8 cellular contexts compared by ENCODE assay signal in the genomic region with DNA sequence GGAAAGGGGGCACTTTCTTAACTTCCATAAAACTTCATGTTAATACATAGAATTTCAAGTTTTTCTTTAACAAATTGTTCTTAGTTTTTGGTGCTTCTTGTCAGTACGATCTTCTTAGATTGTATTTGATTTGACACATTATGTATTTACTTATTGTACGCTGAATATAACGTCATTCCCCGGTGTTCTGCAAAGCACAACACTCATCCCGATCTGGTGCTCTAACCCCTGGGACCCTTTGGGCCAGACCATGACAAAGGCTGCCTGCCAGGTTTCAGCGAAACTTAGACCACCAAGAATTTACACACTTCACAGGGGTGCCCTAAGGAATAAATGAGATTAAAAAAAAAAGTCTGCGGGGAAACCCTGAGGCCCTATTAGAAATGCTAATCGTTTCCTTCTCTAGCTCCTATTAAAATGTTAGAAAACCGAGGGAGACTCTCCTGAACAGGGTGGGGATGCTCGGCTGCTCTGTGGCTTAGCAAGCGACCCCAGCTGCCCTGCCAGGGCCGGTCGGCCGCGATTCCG. TPM values are rescaled to one million over a fixed set of nuclear protein-coding genes. Genes with fewer than 3 reads are reported as not detected.
A peak's percentile ranks its signal among the peaks of the same experiment; 100 is the strongest.
DNase-seq lines count a peak whose midpoint lies in the region; TF ChIP-seq lines count a peak whose summit lies in the region.

No MANE protein-coding gene starts in this region.

- peak overlapping the region; percentile 91 for H2AFZ ChIP-seq in MM.1S (ENCODE audit: low read length)

- 0 out of 2 replicates have a peak, but pooled peaks cover 6% of the 10 kb centered on the region for H3F3A ChIP-seq in MM.1S (ENCODE audit: insufficient read depth, low read length)

- H3K27me3 ChIP-seq in MM.1S (replicated peaks; ENCODE audit: insufficient read depth, low read length): no peaks in the 10 kb centered on the region
- H3K27me3 ChIP-seq in dorsolateral prefrontal cortex: no peaks in the 10 kb centered on the region

- H3K27me3 Mint-ChIP-seq in nephron (ENCODE audit: low read depth): no peaks in the 10 kb centered on the region

- peak overlapping the region; percentile 46 to 67 (median 61) for H3K27ac Mint-ChIP-seq in nephron

- H3K27ac ChIP-seq in C4-2B: peak overlapping the region; percentile 100
- H3K27ac ChIP-seq in MM.1S (ENCODE audit: low read length): peak overlapping the region; percentile 54; the same call in 1 of the 2 replicates
- peak overlapping the region; percentile 66 to 100 (median 98) for H3K27ac ChIP-seq in dorsolateral prefrontal cortex

- TF ChIP-seq CTCF in C4-2B (conservative IDR thresholded peaks at IDR 0.05): no peak
- no peak for TF ChIP-seq CTCF in MM.1S (IDR thresholded peaks at IDR 0.05; ENCODE audit: low read length)
- TF ChIP-seq CTCF in dorsolateral prefrontal cortex (IDR thresholded peaks at IDR 0.05 in 54 of 56, conservative IDR thresholded peaks at IDR 0.05 in 2 of 56; ENCODE audit: low read depth in 1 of 56, partially characterized antibody in 56 of 56): no peak
- TF ChIP-seq CTCF in nephron (IDR thresholded peaks at IDR 0.05; ENCODE audit: unreplicated experiment in 3 of 3): no peak

- DNase-seq in MM.1S: no peak
- no peak for DNase-seq in dorsolateral prefrontal cortex
- no peak for DNase-seq in kidney tubule cell (ENCODE audit: low spot score)
- DNase-seq in GOT3 (lab: John Stamatoyannopoulos, UW): no peak
- no peak for DNase-seq in SKM-1 treated with dmso at 0.1 percent for 144 hours (lab: John Stamatoyannopoulos, UW; ENCODE audit: unreplicated experiment)
- no peak for DNase-seq in cerebellar nuclear complex (lab: John Stamatoyannopoulos, UW)

- H3K4me1 Mint-ChIP-seq in nephron: peaks cover 38% of the 10 kb centered on the region

- peak overlapping the region; percentile 82 for H3K4me2 ChIP-seq in MM.1S (ENCODE audit: low read depth, low read length)

- peaks cover 35% of the 10 kb centered on the region for H3K79me2 ChIP-seq in MM.1S (ENCODE audit: low read length)

- no peaks in the 10 kb centered on the region for H3K36me3 ChIP-seq in MM.1S (replicated peaks; ENCODE audit: insufficient read depth, low read length)

- H3K4me3 ChIP-seq in MM.1S (ENCODE audit: low read length) (peak overlapping the region; percentile 89), dorsolateral prefrontal cortex (peak overlapping the region; percentile 64 to 96 (median 89))

- peaks cover 9% of the 10 kb centered on the region for H3K4me1 ChIP-seq in MM.1S (ENCODE audit: low read length)

- H3K9me3 Mint-ChIP-seq in nephron: no peaks in the 10 kb centered on the region

- no peaks in the 10 kb centered on the region for H3K9me3 ChIP-seq in MM.1S (replicated peaks; ENCODE audit: insufficient read depth, low read length)

- peak overlapping the region; percentile 93 for H3K9ac ChIP-seq in MM.1S (ENCODE audit: low read length)

- H3K4me3 Mint-ChIP-seq in nephron: peak overlapping the region; percentile 79 to 85 (median 80)

- intact Hi-C loops in dorsolateral prefrontal cortex (cut with DNase I): loop anchor here (5.0 to 10.0 kb wide), 5 partner anchors 50 to 570 kb away; a partner anchor contains a TSS

- H3K36me3 Mint-ChIP-seq in nephron (ENCODE audit: low read depth): no peaks in the 10 kb centered on the region

- H3K9me2 ChIP-seq in MM.1S (replicated peaks; ENCODE audit: insufficient read depth, low read length): no peaks in the 10 kb centered on the region

- peaks cover 8% of the 10 kb centered on the region for H4K20me1 ChIP-seq in MM.1S (ENCODE audit: insufficient read depth, low read length)

RNA-seq across cellular contexts. Expression of a gene that starts 0.9 kb away (rescaled TPM):
- 100 to 1,000 TPM in 12 of 120 experiments, 10 to 100 TPM in 108; 41.2 to 135 (median 66.8) TPM for total RNA-seq in dorsolateral prefrontal cortex

RNA-seq across cellular contexts. Expression of a gene that starts 44.3 kb away (rescaled TPM):
- 1 to 10 TPM in 1 of 120 experiments, under 1 TPM in 48, not detected in 71; 0.16 to 1.3 (median 0.32) TPM for total RNA-seq in dorsolateral prefrontal cortex

RNA-seq across cellular contexts. Expression of a gene that starts 60.0 kb away (rescaled TPM):
- total RNA-seq in dorsolateral prefrontal cortex: 10 to 100 TPM in 118 of 120 experiments, 1 to 10 TPM in 2; 8.6 to 30.0 (median 17.0) TPM
